12 cellular contexts compared by ENCODE assay signal in the genomic region with DNA sequence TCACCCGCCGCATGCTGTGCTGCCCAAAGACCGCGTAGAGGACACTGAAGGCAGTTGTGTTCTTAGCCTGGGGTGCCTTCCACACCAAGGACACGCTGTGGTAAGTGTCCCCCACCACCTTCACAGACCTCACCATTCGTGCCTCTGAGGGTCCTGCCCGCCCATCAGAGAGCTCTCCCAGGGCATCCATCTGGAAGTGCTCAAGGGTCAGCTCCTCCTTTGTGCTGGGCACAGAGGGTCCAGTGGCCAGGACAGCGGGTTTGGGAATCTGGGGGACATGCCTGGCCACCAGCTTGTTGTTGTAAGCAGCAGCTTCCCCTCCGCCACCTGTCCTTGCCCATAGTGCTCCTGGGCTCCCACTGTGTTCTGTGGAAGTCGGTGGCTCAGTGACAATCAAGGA. TPM values are rescaled to one million over a fixed set of nuclear protein-coding genes. Genes with fewer than 3 reads are reported as not detected.
"Had no signal": no experiment of that assay in that cellular context is flagged by ENCODE, and none has a peak within 500 bp of the region (broad histone marks: within the 10 kb centered on the region; RNA-seq: fewer than 3 reads in every experiment).

No MANE protein-coding gene starts in this region.

- H3K36me3 ChIP-seq: HAP-1 had no signal

- H3K27ac Mint-ChIP-seq: HFFc6 had no signal

- H3K9me3 ChIP-seq: HAP-1 had no signal

- ATAC-seq: HCT116, K562 had no signal

- H3K4me3 Mint-ChIP-seq: HFFc6 had no signal

- DNase-seq: GM23248, GOT3, H7, HFFc6, IMR-90 had no signal

- H3K4me3 ChIP-seq: GM23248, HAP-1, K562 had no signal

- H3K4me1 ChIP-seq: HAP-1 had no signal

- H3K9me3 Mint-ChIP-seq: HFFc6 had no signal

- H3K27ac ChIP-seq: GM23248, HL-60 had no signal

RNA-seq across cellular contexts. Expression of gene LRIT2, which starts 7.0 kb away (rescaled TPM):
- total RNA-seq: GM23248, H4, H7, HepG2, HFFc6, HT1080, IMR-90, K562 had no signal
- polyA plus RNA-seq: GM23248, HepG2, IMR-90, K562 had no signal

RNA-seq across cellular contexts. Expression of gene LRIT1, which starts 9.0 kb away (rescaled TPM):
- total RNA-seq: GM23248, H4, H7, HepG2, HFFc6, HT1080, IMR-90, K562 had no signal
- polyA plus RNA-seq: GM23248, HepG2, IMR-90, K562 had no signal

RNA-seq across cellular contexts. Expression of gene RGR, which starts 12.5 kb away (rescaled TPM):
- total RNA-seq: GM23248, H4, H7, HFFc6, HT1080, IMR-90, K562 had no signal
- polyA plus RNA-seq: GM23248, IMR-90, K562 had no signal

RNA-seq across cellular contexts. Expression of gene CDHR1, which starts 38.0 kb away (rescaled TPM):
- total RNA-seq: GM23248, HFFc6, HT1080, IMR-90 had no signal
- polyA plus RNA-seq: GM23248, IMR-90 had no signal

RNA-seq across cellular contexts. Expression of gene GPR15LG, which starts 58.8 kb away (rescaled TPM):
- total RNA-seq: GM23248, H4, H7, HepG2, HFFc6, HT1080, IMR-90 had no signal
- polyA plus RNA-seq: GM23248, HepG2, IMR-90, K562 had no signal
